In the genomic region with DNA sequence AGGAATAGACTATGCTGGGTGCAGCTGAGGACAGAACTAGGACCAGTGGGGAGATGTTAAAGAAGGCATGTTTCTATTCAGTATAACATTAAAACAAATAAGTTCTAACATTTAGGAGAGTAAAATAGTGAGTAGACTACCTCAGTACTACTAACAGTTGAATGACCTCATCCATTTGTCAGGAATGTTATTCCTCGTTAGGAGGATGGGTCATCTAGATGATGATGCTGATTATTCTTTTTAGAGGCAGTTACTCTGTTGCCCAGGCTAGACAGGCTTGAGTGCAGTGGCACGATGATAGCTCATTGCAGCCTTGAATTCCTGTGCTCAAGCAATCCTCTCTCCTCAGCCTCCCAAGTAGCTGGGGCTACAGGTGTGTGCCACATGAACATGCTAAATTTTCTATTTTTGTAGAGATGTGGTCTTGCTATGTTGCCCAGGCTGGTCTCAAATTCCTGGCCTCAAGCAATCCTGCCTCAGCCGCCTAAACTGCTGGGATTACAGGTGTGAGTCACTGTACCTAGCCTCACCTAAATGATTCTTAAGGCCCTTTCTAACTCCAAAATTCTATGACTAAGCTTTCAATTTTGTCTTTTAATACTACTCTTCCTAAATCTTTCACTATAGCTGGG, we compare ENCODE assay signal across 12 cellular contexts. TPM values are rescaled to one million over a fixed set of nuclear protein-coding genes. Genes with fewer than 3 reads are reported as not detected.
DNase-seq lines count a peak whose midpoint lies in the region; ATAC-seq and TF ChIP-seq lines count a peak whose summit lies in the region.
"Had no signal": no experiment of that assay in that cellular context is flagged by ENCODE, and none has a peak within 500 bp of the region (broad histone marks: within the 10 kb centered on the region; RNA-seq: fewer than 3 reads in every experiment).

No MANE protein-coding gene starts in this region.

- H3K27ac ChIP-seq in left lung = no peak overlapping the region
- H3K27ac ChIP-seq: SK-N-MC had no signal

- no peak overlapping the region for H3K4me3 ChIP-seq in epithelial cell of esophagus (ENCODE audit: low read length)
- no peak overlapping the region for H3K4me3 ChIP-seq in left lung
- H3K4me3 ChIP-seq: SK-N-MC had no signal

- intact Hi-C loops in left lung (cut with DNase I) = no loop called here

- no peaks in the 10 kb centered on the region for H3K9me3 ChIP-seq in left lung

- peak; percentile 41 for DNase-seq in AG20443 (ENCODE audit: low spot score)
- DNase-seq in ELR (ENCODE audit: low read depth) = peak; percentile 65
- peak; percentile 40 for DNase-seq in RKO (ENCODE audit: low spot score)
- peak; percentile 29 for DNase-seq in epithelial cell of esophagus (ENCODE audit: low read depth)
- no peak for DNase-seq in HK-2 (ENCODE audit: unreplicated experiment)
- no peak for DNase-seq in stimulated activated CD8-positive, alpha-beta memory T cell treated with anti-CD3 and anti-CD28 coated beads, Interleukin-4, amount 100 ng/mL, for 48 hours
- no peak for DNase-seq in left lung
- DNase-seq: DMS79, H9, Right ventricle myocardium superior had no signal

- H3K4me1 ChIP-seq in left lung = peaks cover 0 to 36% of the 10 kb centered on the region in 2 donors

- ATAC-seq in left lung (no peak), HG03571 (IDR thresholded peaks at IDR 0.05; ENCODE audit: unreplicated experiment) (no peak)

- no peak for TF ChIP-seq CTCF in epithelial cell of esophagus (IDR thresholded peaks at IDR 0.05; ENCODE audit: insufficient read depth, low read depth, low read length, missing control alignments)
- no peak for TF ChIP-seq CTCF in left lung (IDR thresholded peaks at IDR 0.05)

- no peaks in the 10 kb centered on the region for H3K36me3 ChIP-seq in left lung

- no peaks in the 10 kb centered on the region for H3K27me3 ChIP-seq in left lung

RNA-seq across cellular contexts. Expression of a gene that starts 9.3 kb away (rescaled TPM):
- 10 to 100 TPM; 16.4 to 16.6 TPM for total RNA-seq in left lung

Comparison
In these comparisons a context has a peak if more than half of its experiments do, and no peak if none do; other contexts are left out.
1. DNase-seq: peak in AG20443 (single experiment), ELR (single experiment), RKO (single experiment) and epithelial cell of esophagus (single experiment); none in HK-2 (single experiment), stimulated activated CD8-positive, alpha-beta memory T cell treated with anti-CD3 and anti-CD28 coated beads, Interleukin-4, amount 100 ng/mL, for 48 hours (single experiment) and left lung (0 of 2).